In genomic region chr13:87334176-87334575, GRCh38 we compare ENCODE assay signal across 8 cellular contexts.
"Had no signal": no experiment of that assay in that cellular context is flagged by ENCODE, and none has a peak within 500 bp of the region (broad histone marks: within the 10 kb centered on the region; RNA-seq: fewer than 3 reads in every experiment).

No MANE protein-coding gene starts in this region.

- DNase-seq: GDM1, GF-D8 had no signal

- ATAC-seq: GM12878 had no signal

- H3K4me3 ChIP-seq: GM12878 had no signal

- FAIRE-seq: G401.6, GM12878, GM12891, GM12892, GM18507, GM19239 had no signal
